1 cellular context compared by ENCODE assay signal in the genomic region with DNA sequence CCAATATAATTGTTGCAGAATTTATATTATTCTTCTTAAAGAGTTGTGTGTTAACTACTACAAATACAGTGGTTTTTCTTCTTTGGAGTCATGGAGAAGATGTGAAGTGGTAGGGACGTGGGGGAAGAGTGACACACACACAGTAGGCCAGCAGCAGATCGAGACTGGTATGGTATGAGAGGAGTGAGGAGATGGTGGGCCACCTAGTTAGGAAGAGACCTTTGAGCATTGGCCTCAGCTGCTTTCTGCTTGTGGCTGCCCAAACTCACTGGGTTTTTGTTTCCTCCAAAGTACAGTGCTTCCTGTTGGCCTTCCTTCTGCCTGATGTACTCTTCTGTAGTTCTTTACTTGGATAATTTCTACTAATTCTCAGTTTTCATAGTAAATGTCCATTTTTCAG.
A peak's percentile ranks its signal among the peaks of the same experiment; 100 is the strongest.
TF ChIP-seq lines count a peak whose summit lies in the region.

No MANE protein-coding gene starts in this region.

TF ChIP-seq in K562, 482 proteins besides CTCF, POLR2A, EP300 and RAD21 (continues in another document):
- TF ChIP-seq, protein P1, sequence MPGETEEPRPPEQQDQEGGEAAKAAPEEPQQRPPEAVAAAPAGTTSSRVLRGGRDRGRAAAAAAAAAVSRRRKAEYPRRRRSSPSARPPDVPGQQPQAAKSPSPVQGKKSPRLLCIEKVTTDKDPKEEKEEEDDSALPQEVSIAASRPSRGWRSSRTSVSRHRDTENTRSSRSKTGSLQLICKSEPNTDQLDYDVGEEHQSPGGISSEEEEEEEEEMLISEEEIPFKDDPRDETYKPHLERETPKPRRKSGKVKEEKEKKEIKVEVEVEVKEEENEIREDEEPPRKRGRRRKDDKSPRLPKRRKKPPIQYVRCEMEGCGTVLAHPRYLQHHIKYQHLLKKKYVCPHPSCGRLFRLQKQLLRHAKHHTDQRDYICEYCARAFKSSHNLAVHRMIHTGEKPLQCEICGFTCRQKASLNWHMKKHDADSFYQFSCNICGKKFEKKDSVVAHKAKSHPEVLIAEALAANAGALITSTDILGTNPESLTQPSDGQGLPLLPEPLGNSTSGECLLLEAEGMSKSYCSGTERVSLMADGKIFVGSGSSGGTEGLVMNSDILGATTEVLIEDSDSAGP (CRISPR knock-in tag; IDR thresholded peaks at IDR 0.05): 0 out of 2 replicates have a peak, but pooled peaks have one; percentile 56
- TF ChIP-seq BRF2 (IDR thresholded peaks at IDR 0.05; ENCODE audit: borderline replicate concordance, insufficient read depth, insufficient read length) (no peak), CBX2 (IDR thresholded peaks at IDR 0.05; ENCODE audit: insufficient read depth, low read length, poor library complexity, severe bottlenecking) (no peak), ZNF280B (CRISPR knock-in tag; IDR thresholded peaks at IDR 0.05) (no peak), MTA2 (IDR thresholded peaks at IDR 0.05; ENCODE audit: low read depth) (no peak), ZNF407 (IDR thresholded peaks at IDR 0.05; ENCODE audit: low read depth) (no peak), ZKSCAN1 (IDR thresholded peaks at IDR 0.05; ENCODE audit: low read depth, low read length) (peak; percentile 96), SMARCA5 (IDR thresholded peaks at IDR 0.05) (no peak), ZNF551 (CRISPR knock-in tag; IDR thresholded peaks at IDR 0.05) (no peak), SFPQ (IDR thresholded peaks at IDR 0.05; ENCODE audit: low read depth, low read length) (no peak), JUNB (CRISPR knock-in tag; conservative IDR thresholded peaks at IDR 0.05) (no peak), ARNT (IDR thresholded peaks at IDR 0.05) (no peak), WHSC1 (IDR thresholded peaks at IDR 0.05; ENCODE audit: low read length) (peak; percentile 77), ELF4 (CRISPR knock-in tag; IDR thresholded peaks at IDR 0.05) (no peak), HBP1 (CRISPR knock-in tag; IDR thresholded peaks at IDR 0.05) (no peak), CCNT2 (IDR thresholded peaks at IDR 0.05; ENCODE audit: borderline replicate concordance, extremely low read depth, insufficient read length, low read depth, low read length) (no peak), FOXO4 (CRISPR knock-in tag; IDR thresholded peaks at IDR 0.05) (no peak), LCOR (CRISPR knock-in tag; IDR thresholded peaks at IDR 0.05) (no peak), SAP30 (IDR thresholded peaks at IDR 0.05; ENCODE audit: borderline replicate concordance, insufficient read depth, low read depth, low read length, poor library complexity, severe bottlenecking) (no peak), CREBBP (IDR thresholded peaks at IDR 0.05; ENCODE audit: low read depth, low read length) (no peak)
- TF ChIP-seq, protein P2, sequence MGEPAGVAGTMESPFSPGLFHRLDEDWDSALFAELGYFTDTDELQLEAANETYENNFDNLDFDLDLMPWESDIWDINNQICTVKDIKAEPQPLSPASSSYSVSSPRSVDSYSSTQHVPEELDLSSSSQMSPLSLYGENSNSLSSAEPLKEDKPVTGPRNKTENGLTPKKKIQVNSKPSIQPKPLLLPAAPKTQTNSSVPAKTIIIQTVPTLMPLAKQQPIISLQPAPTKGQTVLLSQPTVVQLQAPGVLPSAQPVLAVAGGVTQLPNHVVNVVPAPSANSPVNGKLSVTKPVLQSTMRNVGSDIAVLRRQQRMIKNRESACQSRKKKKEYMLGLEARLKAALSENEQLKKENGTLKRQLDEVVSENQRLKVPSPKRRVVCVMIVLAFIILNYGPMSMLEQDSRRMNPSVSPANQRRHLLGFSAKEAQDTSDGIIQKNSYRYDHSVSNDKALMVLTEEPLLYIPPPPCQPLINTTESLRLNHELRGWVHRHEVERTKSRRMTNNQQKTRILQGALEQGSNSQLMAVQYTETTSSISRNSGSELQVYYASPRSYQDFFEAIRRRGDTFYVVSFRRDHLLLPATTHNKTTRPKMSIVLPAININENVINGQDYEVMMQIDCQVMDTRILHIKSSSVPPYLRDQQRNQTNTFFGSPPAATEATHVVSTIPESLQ (CRISPR knock-in tag; IDR thresholded peaks at IDR 0.05): no peak
- TF ChIP-seq, protein P3, sequence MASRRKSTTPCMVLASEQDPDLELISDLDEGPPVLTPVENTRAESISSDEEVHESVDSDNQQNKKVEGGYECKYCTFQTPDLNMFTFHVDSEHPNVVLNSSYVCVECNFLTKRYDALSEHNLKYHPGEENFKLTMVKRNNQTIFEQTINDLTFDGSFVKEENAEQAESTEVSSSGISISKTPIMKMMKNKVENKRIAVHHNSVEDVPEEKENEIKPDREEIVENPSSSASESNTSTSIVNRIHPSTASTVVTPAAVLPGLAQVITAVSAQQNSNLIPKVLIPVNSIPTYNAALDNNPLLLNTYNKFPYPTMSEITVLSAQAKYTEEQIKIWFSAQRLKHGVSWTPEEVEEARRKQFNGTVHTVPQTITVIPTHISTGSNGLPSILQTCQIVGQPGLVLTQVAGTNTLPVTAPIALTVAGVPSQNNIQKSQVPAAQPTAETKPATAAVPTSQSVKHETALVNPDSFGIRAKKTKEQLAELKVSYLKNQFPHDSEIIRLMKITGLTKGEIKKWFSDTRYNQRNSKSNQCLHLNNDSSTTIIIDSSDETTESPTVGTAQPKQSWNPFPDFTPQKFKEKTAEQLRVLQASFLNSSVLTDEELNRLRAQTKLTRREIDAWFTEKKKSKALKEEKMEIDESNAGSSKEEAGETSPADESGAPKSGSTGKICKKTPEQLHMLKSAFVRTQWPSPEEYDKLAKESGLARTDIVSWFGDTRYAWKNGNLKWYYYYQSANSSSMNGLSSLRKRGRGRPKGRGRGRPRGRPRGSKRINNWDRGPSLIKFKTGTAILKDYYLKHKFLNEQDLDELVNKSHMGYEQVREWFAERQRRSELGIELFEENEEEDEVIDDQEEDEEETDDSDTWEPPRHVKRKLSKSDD (conservative IDR thresholded peaks at IDR 0.05; ENCODE audit: low read length): no peak
